In the genomic region with DNA sequence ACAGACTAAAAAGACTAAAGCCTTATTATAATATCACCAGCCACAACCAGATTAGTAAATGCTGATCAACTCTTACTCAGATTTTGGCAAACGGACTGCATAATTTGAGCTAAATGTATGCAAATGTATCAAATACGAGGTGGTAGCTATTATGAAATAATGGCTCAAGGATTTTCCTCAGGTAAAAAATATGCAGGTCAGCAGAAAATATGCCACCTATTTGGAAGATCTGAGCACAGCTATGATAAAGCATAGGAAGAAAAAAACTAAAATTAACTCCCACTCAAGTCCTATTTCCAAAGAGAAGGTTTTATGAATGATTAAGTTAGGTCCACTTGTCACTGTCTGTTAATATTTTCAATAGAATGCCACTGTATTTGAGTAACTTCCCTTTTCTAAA, we compare ENCODE assay signal across 27 cellular contexts. TPM values are rescaled to one million over a fixed set of nuclear protein-coding genes. Genes with fewer than 3 reads are reported as not detected.
"Had no signal": no experiment of that assay in that cellular context is flagged by ENCODE, and none has a peak within 500 bp of the region (broad histone marks: within the 10 kb centered on the region; RNA-seq: fewer than 3 reads in every experiment).

No MANE protein-coding gene starts in this region.

- ATAC-seq: effector memory CD8-positive, alpha-beta T cell; esophagus mucosa; gastrocnemius medialis; heart right ventricle; left cardiac atrium; left lung; left ventricle myocardium superior; lower lobe of right lung; naive thymus-derived CD4-positive, alpha-beta T cell had no signal

- H3K4me3 ChIP-seq: colonic mucosa, esophagus squamous epithelium, gastrocnemius medialis, heart right ventricle, left lung, lower lobe of right lung had no signal

- DNase-seq: colonic mucosa; cortex of kidney; effector CD8-positive, alpha-beta T cell; effector memory CD8-positive, alpha-beta T cell; endodermal cell; erythroblast; esophagus squamous epithelium; foreskin fibroblast; foreskin melanocyte; gastrocnemius medialis; glutamatergic neuron; head of caudate nucleus; heart right ventricle; hippocampal formation; left cardiac atrium; left lung; left ventricle myocardium superior; lower lobe of right lung; mesenchymal stem cell; midbrain; naive thymus-derived CD4-positive, alpha-beta T cell had no signal

- FAIRE-seq: endometrium, islet of Langerhans, keratinocyte had no signal

- H3K36me3 ChIP-seq: colonic mucosa, esophagus squamous epithelium, gastrocnemius medialis, heart right ventricle, left lung, lower lobe of right lung had no signal

- H3K27me3 ChIP-seq: colonic mucosa, esophagus squamous epithelium, gastrocnemius medialis, heart right ventricle, left lung had no signal

- H3K4me1 ChIP-seq: colonic mucosa, esophagus squamous epithelium, gastrocnemius medialis, heart right ventricle, left lung, lower lobe of right lung had no signal

- H3K9me3 ChIP-seq: colonic mucosa, esophagus squamous epithelium, gastrocnemius medialis, heart right ventricle, left lung, lower lobe of right lung had no signal

- H3K27ac ChIP-seq: colonic mucosa, epithelial cell of prostate, esophagus squamous epithelium, gastrocnemius medialis, heart right ventricle, left lung, lower lobe of right lung had no signal

RNA-seq across cellular contexts. Expression of a gene that starts 47.2 kb away (rescaled TPM):
- total RNA-seq: glomerular endothelial cell had no signal
